Comparison of ENCODE assay signal across 8 cellular contexts in the genomic region with DNA sequence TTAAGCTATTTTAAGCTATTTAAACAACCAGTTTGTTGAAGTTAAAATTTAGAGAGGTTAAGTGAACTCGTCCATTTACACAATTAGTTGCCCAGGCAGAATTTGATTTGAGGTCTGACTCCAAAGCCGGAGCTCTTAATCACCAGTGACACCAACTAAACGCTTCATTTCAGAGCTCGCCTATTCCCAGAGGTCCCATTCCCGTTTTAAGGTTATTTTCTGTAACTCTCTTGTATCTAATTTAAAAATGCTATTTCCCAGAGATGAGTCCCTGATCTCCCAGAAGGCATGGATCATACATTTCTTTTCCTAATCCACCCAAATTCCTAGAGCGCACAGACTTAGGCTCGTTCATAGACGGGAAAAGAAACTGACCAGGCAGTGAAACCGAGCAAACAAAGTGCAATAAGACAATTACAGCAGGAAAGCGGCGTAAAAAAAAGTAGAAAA.
DNase-seq lines count a peak whose midpoint lies in the region; ATAC-seq, FAIRE-seq and TF ChIP-seq lines count a peak whose summit lies in the region.

No MANE protein-coding gene starts in this region.

- peak overlapping the region; percentile 84 for H3K27ac ChIP-seq in duodenal mucosa (ENCODE audit: low read depth, low read length)
- peak overlapping the region; percentile 86 for H3K27ac ChIP-seq in muscle layer of duodenum (ENCODE audit: low read length)

- H3K9ac ChIP-seq in Loucy (ENCODE audit: low read depth, low read length, poor library complexity, severe bottlenecking) (peak overlapping the region; percentile 91), duodenal mucosa (ENCODE audit: low read depth in 1 of 2, low read length in 2 of 2) (peak overlapping the region; percentile 85 to 90)

- H3K4me1 ChIP-seq in Loucy (ENCODE audit: insufficient read depth, low read length, poor library complexity, severe bottlenecking) (peaks cover 82% of the 10 kb centered on the region), duodenal mucosa (ENCODE audit: control insufficient read depth in 1 of 2, insufficient read depth in 2 of 2, low read length in 2 of 2) (peaks cover 34 to 53% of the 10 kb centered on the region in 2 donors), muscle layer of duodenum (ENCODE audit: control insufficient read depth in 1 of 2, insufficient read depth in 2 of 2, low read length in 2 of 2) (peaks cover 0 to 13% of the 10 kb centered on the region in 2 donors)

- H4K20me1 ChIP-seq in Loucy (ENCODE audit: insufficient read depth, low read length, poor library complexity, severe bottlenecking) = peaks cover 27% of the 10 kb centered on the region

- H3K4me3 ChIP-seq in AG09309 (ENCODE audit: control insufficient read depth, low read depth, low read length) (peak overlapping the region; percentile 60), Loucy (ENCODE audit: low read length, poor library complexity, severe bottlenecking) (peak overlapping the region; percentile 80), duodenal mucosa (ENCODE audit: low read depth in 1 of 2, low read length in 2 of 2) (peak overlapping the region; percentile 86 to 91), muscle layer of duodenum (ENCODE audit: low read depth in 1 of 2, low read length in 2 of 2) (peak overlapping the region; percentile 83)

- peaks cover 3% of the 10 kb centered on the region; the same call in 1 of the 2 replicates for H3F3A ChIP-seq in Loucy (ENCODE audit: low read depth)

- H3K27me3 ChIP-seq in Loucy (ENCODE audit: insufficient read depth, low read length, poor library complexity, severe bottlenecking) (no peaks in the 10 kb centered on the region), duodenal mucosa (ENCODE audit: control insufficient read depth in 1 of 2, insufficient read depth in 2 of 2, low read length in 2 of 2) (no peaks in the 10 kb centered on the region), muscle layer of duodenum (ENCODE audit: low read depth, low read length) (no peaks in the 10 kb centered on the region)

- ATAC-seq in HG03196 (IDR thresholded peaks at IDR 0.05; ENCODE audit: unreplicated experiment) = no peak

- peaks cover 49% of the 10 kb centered on the region for H3K79me2 ChIP-seq in Loucy (ENCODE audit: insufficient read depth, low read length)

- no peak for FAIRE-seq in urothelium cell line (lab: Jason Lieb, UNC)

- peak overlapping the region; percentile 95 for H3K4me2 ChIP-seq in Loucy (ENCODE audit: low read depth, low read length, poor library complexity, severe bottlenecking)

- H3K9me2 ChIP-seq in Loucy (replicated peaks; ENCODE audit: low read depth, low read length) = no peaks in the 10 kb centered on the region

- DNase-seq in AG09309 (ENCODE audit: low read depth) = no peak
- DNase-seq in effector CD4-positive, alpha-beta T cell = no peak
- DNase-seq in iPS-NIHi7 (ENCODE audit: extremely low spot score) = no peak
- DNase-seq in urothelium cell line (ENCODE audit: low spot score) = no peak

- TF ChIP-seq CTCF in AG09309 (IDR thresholded peaks at IDR 0.05; ENCODE audit: control insufficient read depth, insufficient read depth, low read depth, low read length, missing control alignments) (no peak), Loucy (conservative IDR thresholded peaks at IDR 0.05; ENCODE audit: low read length) (no peak)

- no peaks in the 10 kb centered on the region for H3K36me3 ChIP-seq in Loucy (ENCODE audit: insufficient read depth, low read length)
- no peaks in the 10 kb centered on the region for H3K36me3 ChIP-seq in duodenal mucosa (ENCODE audit: control insufficient read depth in 1 of 2, insufficient read depth in 2 of 2, low read length in 2 of 2)
- no peaks in the 10 kb centered on the region for H3K36me3 ChIP-seq in muscle layer of duodenum (ENCODE audit: control insufficient read depth in 1 of 2, insufficient read depth in 2 of 2, low read length in 2 of 2)

- H2AFZ ChIP-seq in Loucy (ENCODE audit: low read length) = peak overlapping the region; percentile 60; the same call in 1 of the 2 replicates

- no peaks in the 10 kb centered on the region for H3K9me3 ChIP-seq in Loucy (ENCODE audit: insufficient read depth, low read depth, low read length)
- H3K9me3 ChIP-seq in duodenal mucosa (ENCODE audit: control insufficient read depth in 1 of 2, low read length in 2 of 2) = no peaks in the 10 kb centered on the region
- no peaks in the 10 kb centered on the region for H3K9me3 ChIP-seq in muscle layer of duodenum (ENCODE audit: control insufficient read depth in 1 of 2, low read length in 2 of 2)
